In genomic region chr6:53529324-53530036, GRCh38 we compare ENCODE assay signal across 15 cellular contexts. TPM values are rescaled to one million over a fixed set of nuclear protein-coding genes. Genes with fewer than 3 reads are reported as not detected.
DNase-seq lines count a peak whose midpoint lies in the region; ATAC-seq and TF ChIP-seq lines count a peak whose summit lies in the region.
"Had no signal": no experiment of that assay in that cellular context is flagged by ENCODE, and none has a peak within 500 bp of the region (broad histone marks: within the 10 kb centered on the region; RNA-seq: fewer than 3 reads in every experiment).

No MANE protein-coding gene starts in this region.

- no peaks in the 10 kb centered on the region for H3K27me3 ChIP-seq in HUES6 (ENCODE audit: control insufficient read depth, insufficient read depth, low read length)
- H3K27me3 ChIP-seq in foreskin keratinocyte = no peaks in the 10 kb centered on the region
- no peaks in the 10 kb centered on the region for H3K27me3 ChIP-seq in muscle layer of duodenum (ENCODE audit: low read depth, low read length)
- H3K27me3 ChIP-seq in tibial nerve = no peaks in the 10 kb centered on the region
- H3K27me3 ChIP-seq: adrenal gland, left lung, tibial artery had no signal

- H3K36me3 ChIP-seq in HUES6 (ENCODE audit: control insufficient read depth, insufficient read depth, low read length) (no peaks in the 10 kb centered on the region), muscle layer of duodenum (ENCODE audit: control insufficient read depth in 1 of 2, insufficient read depth in 2 of 2, low read length in 2 of 2) (no peaks in the 10 kb centered on the region), tibial nerve (no peaks in the 10 kb centered on the region)
- H3K36me3 ChIP-seq: adrenal gland, left lung, tibial artery had no signal

- H3K9me3 ChIP-seq in HUES6 (ENCODE audit: control insufficient read depth, insufficient read depth, low read depth, low read length) (no peaks in the 10 kb centered on the region), muscle layer of duodenum (ENCODE audit: control insufficient read depth in 1 of 2, low read length in 2 of 2) (no peaks in the 10 kb centered on the region), tibial nerve (no peaks in the 10 kb centered on the region)
- H3K9me3 ChIP-seq: adrenal gland, left lung, tibial artery had no signal

- H3K4me1 ChIP-seq in HUES6 (ENCODE audit: control insufficient read depth, insufficient read depth, low read length) (peaks cover 73% of the 10 kb centered on the region), foreskin keratinocyte (peaks cover 54% of the 10 kb centered on the region), muscle layer of duodenum (ENCODE audit: control insufficient read depth in 1 of 2, insufficient read depth in 2 of 2, low read length in 2 of 2) (peaks cover 23 to 46% of the 10 kb centered on the region in 2 donors), tibial nerve (peaks cover 0 to 68% (median 2%) of the 10 kb centered on the region in 4 donors)

- H3K27ac ChIP-seq in HUES6 (ENCODE audit: low read depth, low read length) (peak overlapping the region; percentile 63), foreskin keratinocyte (no peak overlapping the region), muscle layer of duodenum (ENCODE audit: low read length) (peak overlapping the region; percentile 83), tibial nerve (no peak overlapping the region)
- H3K27ac ChIP-seq: left lung, tibial artery had no signal

- ATAC-seq in foreskin keratinocyte (peak; percentile 32), GM18511 (IDR thresholded peaks at IDR 0.05; ENCODE audit: unreplicated experiment) (no peak), GM18519 (IDR thresholded peaks at IDR 0.05; ENCODE audit: low FRiP score, unreplicated experiment) (no peak), left lobe of liver (no peak)
- ATAC-seq: left lung had no signal

- TF ChIP-seq POLR2A in tibial nerve (IDR thresholded peaks at IDR 0.05) = no peak

- WGBS in tibial nerve, 2 donors = 78 to 92% methylated on average over 5 of the region's 5 CpGs

- TF ChIP-seq CTCF in foreskin keratinocyte (conservative IDR thresholded peaks at IDR 0.05) (no peak), tibial nerve (IDR thresholded peaks at IDR 0.05) (no peak)

- TF ChIP-seq EP300 in tibial nerve (IDR thresholded peaks at IDR 0.05) = no peak

- DNase-seq in EH (ENCODE audit: low read depth) (peak; percentile 34), foreskin keratinocyte (no peak), tibial nerve (ENCODE audit: low spot score in 2 of 2) (no peak), left lobe of liver (ENCODE audit: low spot score) (no peak)
- DNase-seq: activated T-cell treated with anti-CD3 and anti-CD28 coated beads, Interleukin-2, amount 50 U/mL, for 48 hours; DMS153; left lung; NCI-H1048; stimulated activated CD4-positive, alpha-beta T cell treated with anti-CD3 and anti-CD28 coated beads, Interleukin-2, amount 100 ng/mL, for 48 hours; tibial artery had no signal

- no peak overlapping the region for H3K4me3 ChIP-seq in HUES6 (ENCODE audit: low read depth, low read length)
- no peak overlapping the region for H3K4me3 ChIP-seq in muscle layer of duodenum (ENCODE audit: low read depth in 1 of 2, low read length in 2 of 2)
- H3K4me3 ChIP-seq in tibial nerve = no peak overlapping the region
- H3K4me3 ChIP-seq: adrenal gland, left lung, tibial artery had no signal

- H3K9ac ChIP-seq in HUES6 (ENCODE audit: low read length) = peak overlapping the region; percentile 36

RNA-seq across cellular contexts. Expression of gene GCLC, which starts 15.4 kb away (rescaled TPM):
- 40.2 and 43.1 TPM in 2 replicates for total RNA-seq in foreskin keratinocyte
- 9.9 and 15.5 TPM in 2 replicates for polyA plus RNA-seq in foreskin keratinocyte
- 10 to 100 TPM; 21.8 to 43.2 (median 32.0) TPM for total RNA-seq in tibial nerve
- total RNA-seq in left lobe of liver = 97.5 TPM

Comparison
In these comparisons a context has a peak if more than half of its experiments do, and no peak if none do; other contexts are left out.
1. H3K27ac ChIP-seq: peak in HUES6 (single experiment) and muscle layer of duodenum (single experiment); none in foreskin keratinocyte (single experiment) and tibial nerve (0 of 4).